ENCODE assay signal across 9 cellular contexts in genomic region chr13:46668302-46668720, GRCh38.
A peak's percentile ranks its signal among the peaks of the same experiment; 100 is the strongest.
DNase-seq lines count a peak whose midpoint lies in the region; ATAC-seq and TF ChIP-seq lines count a peak whose summit lies in the region.
"Had no signal": no experiment of that assay in that cellular context is flagged by ENCODE, and none has a peak within 500 bp of the region (broad histone marks: within the 10 kb centered on the region; RNA-seq: fewer than 3 reads in every experiment).

No MANE protein-coding gene starts in this region.

- CTCF ChIA-PET in AG04449 (lab: Yijun Ruan, JAX), result interaction anchor here (2.7 kb wide), 1 partner anchor 117 kb away, joined by 12 read pairs; no protein-coding TSS in a partner anchor

- H3K4me3 ChIP-seq in AG04449 (ENCODE audit: low read depth, low read length), result peak overlapping the region; percentile 43
- no peak overlapping the region for H3K4me3 ChIP-seq in adrenal gland
- H3K4me3 ChIP-seq in tibial nerve, result peak overlapping the region in 3 of 4 donors; percentile 25 to 36 (median 29)
- H3K4me3 ChIP-seq in Karpas-422 (ENCODE audit: low read length), result no peak overlapping the region

- no peak overlapping the region for H2AFZ ChIP-seq in Karpas-422 (ENCODE audit: low read length)

- TF ChIP-seq EP300 in tibial nerve (IDR thresholded peaks at IDR 0.05), result peak in 1 of 2 donors; percentile 39

- ATAC-seq in GM18861 (IDR thresholded peaks at IDR 0.05; ENCODE audit: unreplicated experiment) (peak; percentile 14), HG03378 (IDR thresholded peaks at IDR 0.05; ENCODE audit: unreplicated experiment) (peak; percentile 14)
- ATAC-seq: HCT116 had no signal

- 49 to 59% (median 57%) methylated on average over 3 of the region's 3 CpGs for WGBS in adrenal gland, 4 donors
- 19 to 22% methylated on average over 3 of the region's 3 CpGs for WGBS in tibial nerve, 2 donors

- H3K79me2 ChIP-seq in Karpas-422 (ENCODE audit: low read length), result no peaks in the 10 kb centered on the region

- intact Hi-C loops in adrenal gland (cut with DNase I), result no loop called here

- H4K20me1 ChIP-seq in Karpas-422 (ENCODE audit: insufficient read depth, low read depth, low read length), result 0 out of 2 replicates have a peak, but pooled peaks cover 7% of the 10 kb centered on the region

- H3K36me3 ChIP-seq in adrenal gland (replicated peaks in 1 of 2) (no peaks in the 10 kb centered on the region), tibial nerve (peaks cover 0 to 12% (median 4%) of the 10 kb centered on the region in 3 donors), Karpas-422 (ENCODE audit: insufficient read depth, low read length) (no peaks in the 10 kb centered on the region)

- H3K9me3 ChIP-seq in adrenal gland (replicated peaks in 1 of 3) (no peaks in the 10 kb centered on the region), tibial nerve (no peaks in the 10 kb centered on the region), Karpas-422 (ENCODE audit: low read length) (no peaks in the 10 kb centered on the region)

- H3K4me1 ChIP-seq in adrenal gland (replicated peaks in 1 of 2) (peaks cover 5 to 33% of the 10 kb centered on the region in 2 donors), tibial nerve (peaks cover 0 to 44% (median 29%) of the 10 kb centered on the region in 4 donors), Karpas-422 (ENCODE audit: low read length) (no peaks in the 10 kb centered on the region)

- DNase-seq in AG04449 (ENCODE audit: low read depth, low spot score), result peak; percentile 66
- peak in 6 of 7 donors; percentile 22 to 65 (median 47) for DNase-seq in adrenal gland
- peak; percentile 24 for DNase-seq in inferior parietal cortex (ENCODE audit: extremely low spot score)
- DNase-seq in tibial nerve (ENCODE audit: low spot score in 2 of 2), result peak in 1 of 2 donors; percentile 66
- DNase-seq in Karpas-422, result no peak
- no peak for DNase-seq in effector CD8-positive, alpha-beta T cell (lab: John Stamatoyannopoulos, UW)

- POLR2A ChIA-PET in AG04449 (lab: Yijun Ruan, JAX), result no interaction called here

- peak overlapping the region in 1 of 5 donors; percentile 53 for H3K27ac ChIP-seq in adrenal gland
- H3K27ac ChIP-seq in tibial nerve, result peak overlapping the region in 3 of 4 donors; percentile 66 to 72 (median 69)
- no peak overlapping the region for H3K27ac ChIP-seq in Karpas-422 (ENCODE audit: low read length)

- no peaks in the 10 kb centered on the region for H3K9me2 ChIP-seq in Karpas-422 (replicated peaks; ENCODE audit: insufficient read depth, low read length)

- H3K4me2 ChIP-seq in Karpas-422 (ENCODE audit: low read depth, low read length, poor library complexity, severe bottlenecking), result no peak overlapping the region

- TF ChIP-seq POLR2A in adrenal gland (IDR thresholded peaks at IDR 0.05) (no peak), tibial nerve (IDR thresholded peaks at IDR 0.05) (no peak)

- TF ChIP-seq CTCF in AG04449 (IDR thresholded peaks at IDR 0.05; ENCODE audit: insufficient read depth, low read length, missing control alignments) (no peak), adrenal gland (IDR thresholded peaks at IDR 0.05) (no peak), tibial nerve (IDR thresholded peaks at IDR 0.05) (no peak)

- H3K9ac ChIP-seq in Karpas-422 (ENCODE audit: low read length), result no peak overlapping the region

- H3K27me3 ChIP-seq in adrenal gland (no peaks in the 10 kb centered on the region), tibial nerve (no peaks in the 10 kb centered on the region), Karpas-422 (ENCODE audit: low read length) (no peaks in the 10 kb centered on the region)

Comparison
In these comparisons a context has a peak if more than half of its experiments do, and no peak if none do; other contexts are left out.
1. DNase-seq: peak in AG04449 (single experiment), adrenal gland (6 of 7) and inferior parietal cortex (single experiment); none in Karpas-422 (single experiment) and effector CD8-positive, alpha-beta T cell (single experiment).
2. H3K4me3 ChIP-seq: peak in AG04449 (single experiment) and tibial nerve (3 of 4); none in adrenal gland (0 of 4) and Karpas-422 (single experiment).